In genomic region chr10:62083868-62084267, GRCh38 we compare ENCODE assay signal across 8 cellular contexts.
DNase-seq lines count a peak whose midpoint lies in the region; ATAC-seq and TF ChIP-seq lines count a peak whose summit lies in the region.

No MANE protein-coding gene starts in this region.

- H3K27ac ChIP-seq in RWPE2 (ENCODE audit: poor library complexity, severe bottlenecking) (peak overlapping the region; percentile 92), rectal smooth muscle tissue (ENCODE audit: low read depth, low read length) (peak overlapping the region; percentile 47)

- ATAC-seq in RWPE2 (ENCODE audit: low read depth), result peak; percentile 90
- ATAC-seq in GM21360 (IDR thresholded peaks at IDR 0.05; ENCODE audit: unreplicated experiment), result no peak
- no peak for ATAC-seq in GM21576 (IDR thresholded peaks at IDR 0.05; ENCODE audit: unreplicated experiment)

- no peaks in the 10 kb centered on the region for H3K9me3 ChIP-seq in RWPE2 (ENCODE audit: severe bottlenecking)

- peaks cover 21% of the 10 kb centered on the region for H3K36me3 ChIP-seq in RWPE2 (ENCODE audit: low read depth)
- peaks cover 7% of the 10 kb centered on the region for H3K36me3 ChIP-seq in rectal smooth muscle tissue (ENCODE audit: control insufficient read depth, insufficient read depth, low read length)

- peaks cover 44% of the 10 kb centered on the region for H3K4me1 ChIP-seq in RWPE2 (ENCODE audit: insufficient read depth, poor library complexity, severe bottlenecking)
- peaks cover 33% of the 10 kb centered on the region for H3K4me1 ChIP-seq in rectal smooth muscle tissue (ENCODE audit: control insufficient read depth, insufficient read depth, low read length)

- DNase-seq in NCI-H510A treated with DMSO at 0.1 percent for 48 hours (lab: John Stamatoyannopoulos, UW) (peak; percentile 34), NCI-H510A (lab: John Stamatoyannopoulos, UW) (no peak), RWPE2 (ENCODE audit: low spot score) (peak; percentile 82), fibroblast of mammary gland (ENCODE audit: low read depth) (peak; percentile 88)
- no peak for DNase-seq in effector CD4-positive, alpha-beta T cell

- no peak overlapping the region for H3K4me3 ChIP-seq in RWPE2 (ENCODE audit: severe bottlenecking)
- H3K4me3 ChIP-seq in fibroblast of mammary gland (ENCODE audit: control insufficient read depth, low read depth, low read length), result no peak overlapping the region
- no peak overlapping the region for H3K4me3 ChIP-seq in rectal smooth muscle tissue (ENCODE audit: low read length)

- H3K27me3 ChIP-seq in RWPE2 (ENCODE audit: insufficient read depth, poor library complexity, severe bottlenecking) (no peaks in the 10 kb centered on the region), rectal smooth muscle tissue (ENCODE audit: control insufficient read depth, insufficient read depth, low read length) (no peaks in the 10 kb centered on the region)

- no peak overlapping the region for H3K9ac ChIP-seq in rectal smooth muscle tissue (ENCODE audit: low read length)

- TF ChIP-seq CTCF in RWPE2 (IDR thresholded peaks at IDR 0.05; ENCODE audit: poor library complexity, severe bottlenecking) (no peak), fibroblast of mammary gland (conservative IDR thresholded peaks at IDR 0.05; ENCODE audit: control insufficient read depth, insufficient read depth, low read depth, low read length) (no peak)

Comparison
In these comparisons a context has a peak if more than half of its experiments do, and no peak if none do; other contexts are left out.
1. DNase-seq: peak in NCI-H510A treated with DMSO at 0.1 percent for 48 hours (single experiment), RWPE2 (single experiment) and fibroblast of mammary gland (single experiment); none in NCI-H510A (single experiment) and effector CD4-positive, alpha-beta T cell (single experiment).